9 cellular contexts compared by ENCODE assay signal in the genomic region with DNA sequence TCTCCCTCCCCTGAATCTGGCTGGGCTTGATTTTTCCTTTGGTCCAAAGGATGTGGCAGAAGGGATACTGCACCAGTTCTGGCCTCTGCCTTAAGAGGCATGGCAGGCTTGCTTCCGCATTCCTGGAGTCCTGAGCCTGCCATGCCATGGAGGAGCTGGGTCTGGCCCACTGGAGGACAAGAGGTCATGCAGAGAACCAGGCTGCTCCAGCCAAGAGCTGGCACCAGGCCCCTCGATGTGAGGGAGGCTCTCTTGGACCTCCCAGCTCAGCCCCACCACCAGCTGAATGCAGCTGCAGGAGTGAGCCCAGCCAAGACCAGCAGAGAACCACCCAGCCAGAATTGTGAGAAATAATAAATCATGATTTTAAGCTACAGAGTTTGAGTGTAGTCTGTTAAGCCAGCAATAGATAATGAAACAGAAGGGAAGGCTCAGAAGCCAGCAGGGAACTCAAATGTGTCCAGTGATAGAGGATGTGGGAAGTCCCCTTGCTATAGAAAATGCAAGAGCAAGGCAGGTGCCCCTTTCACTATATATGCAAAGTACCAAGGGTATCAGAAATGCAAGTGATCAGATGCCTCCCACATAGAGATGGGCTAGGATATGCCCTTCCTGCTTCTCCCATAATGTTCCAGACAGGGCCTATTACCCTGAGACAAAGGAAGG.
DNase-seq lines count a peak whose midpoint lies in the region; ATAC-seq and TF ChIP-seq lines count a peak whose summit lies in the region.
"Had no signal": no experiment of that assay in that cellular context is flagged by ENCODE, and none has a peak within 500 bp of the region (broad histone marks: within the 10 kb centered on the region; RNA-seq: fewer than 3 reads in every experiment).

No MANE protein-coding gene starts in this region.

- peak; percentile 30 for ATAC-seq in GM18520 (IDR thresholded peaks at IDR 0.05; ENCODE audit: unreplicated experiment)
- ATAC-seq in GM23338: peak; percentile 28; the same call in 2 of the 3 replicates
- no peak for ATAC-seq in T-helper 17 cell

- H3K27ac Mint-ChIP-seq in GM23338 (no peak overlapping the region; the same call in 1 of the 2 replicates), T-helper 17 cell (peak overlapping the region; percentile 94), nephron (peak overlapping the region in 2 of 3 experiments; percentile 24 to 60)

- no peaks in the 10 kb centered on the region for H3K79me2 ChIP-seq in GM23338 (replicated peaks; ENCODE audit: insufficient read depth)

- H3K9me3 ChIP-seq in T-helper 17 cell (ENCODE audit: control insufficient read depth, low read length, poor library complexity, severe bottlenecking) (no peaks in the 10 kb centered on the region), prostate gland (no peaks in the 10 kb centered on the region)
- H3K9me3 ChIP-seq: ascending aorta had no signal

- H3K4me1 Mint-ChIP-seq in GM23338 (peaks cover 7% of the 10 kb centered on the region; the same call in 2 of the 3 replicates), T-helper 17 cell (peaks cover 45% of the 10 kb centered on the region), nephron (peaks cover 27% of the 10 kb centered on the region)

- DNase-seq in GM23338 (ENCODE audit: low spot score) (no peak), T-helper 17 cell (no peak), NCI-H226 (no peak), prostate gland (ENCODE audit: low spot score) (no peak), OCI-M2 (lab: John Stamatoyannopoulos, UW; ENCODE audit: unreplicated experiment) (no peak)
- DNase-seq: stimulated activated CD4-positive, alpha-beta T cell treated with anti-CD3 and anti-CD28 coated beads, Interleukin-2, amount 100 ng/mL, for 48 hours had no signal

- H3K4me3 Mint-ChIP-seq in GM23338 (no peak overlapping the region), T-helper 17 cell (peak overlapping the region; percentile 7), nephron (no peak overlapping the region)

- H3K4me3 ChIP-seq in GM23338 (no peak overlapping the region), prostate gland (no peak overlapping the region)
- H3K4me3 ChIP-seq: ascending aorta had no signal

- TF ChIP-seq POLR2A in prostate gland (IDR thresholded peaks at IDR 0.05): no peak

- no peaks in the 10 kb centered on the region for H3F3A ChIP-seq in GM23338 (replicated peaks; ENCODE audit: low read depth)

- H3K36me3 ChIP-seq in GM23338 (ENCODE audit: insufficient read depth) (no peaks in the 10 kb centered on the region), prostate gland (no peaks in the 10 kb centered on the region)
- H3K36me3 ChIP-seq: ascending aorta had no signal

- H3K27ac ChIP-seq in GM23338 (ENCODE audit: low read depth): no peak overlapping the region
- H3K27ac ChIP-seq in prostate gland: no peak overlapping the region
- H3K27ac ChIP-seq: ascending aorta had no signal

- no peaks in the 10 kb centered on the region for H4K20me1 ChIP-seq in GM23338 (replicated peaks; ENCODE audit: insufficient read depth)

- H3K4me2 ChIP-seq in GM23338: no peak overlapping the region

- no peak for TF ChIP-seq CTCF in GM23338 (conservative IDR thresholded peaks at IDR 0.05; ENCODE audit: low read depth in 2 of 2)
- TF ChIP-seq CTCF in nephron (IDR thresholded peaks at IDR 0.05; ENCODE audit: unreplicated experiment in 3 of 3): no peak
- TF ChIP-seq CTCF in prostate gland (IDR thresholded peaks at IDR 0.05): no peak

- H3K9me3 Mint-ChIP-seq in GM23338 (no peaks in the 10 kb centered on the region; the same call in 2 of the 3 replicates), nephron (no peaks in the 10 kb centered on the region)

- H3K36me3 Mint-ChIP-seq in GM23338 (ENCODE audit: low read depth) (no peaks in the 10 kb centered on the region), T-helper 17 cell (ENCODE audit: low read depth) (no peaks in the 10 kb centered on the region), nephron (ENCODE audit: low read depth) (no peaks in the 10 kb centered on the region)

- 55% methylated on average over 2 of the region's 2 CpGs for WGBS in prostate gland

- no peaks in the 10 kb centered on the region for H3K9me2 ChIP-seq in GM23338 (ENCODE audit: insufficient read depth)

- H3K4me1 ChIP-seq in GM23338 (ENCODE audit: insufficient read depth) (no peaks in the 10 kb centered on the region; the same call in 1 of the 2 replicates), prostate gland (replicated peaks) (no peaks in the 10 kb centered on the region)

- 0 out of 2 replicates have a peak overlapping the region, but pooled peaks have one; percentile 28 for H2AFZ ChIP-seq in GM23338

- H3K27me3 ChIP-seq in GM23338 (ENCODE audit: insufficient read depth) (no peaks in the 10 kb centered on the region), prostate gland (replicated peaks; ENCODE audit: insufficient read depth) (no peaks in the 10 kb centered on the region)
- H3K27me3 ChIP-seq: ascending aorta had no signal

- H3K27me3 Mint-ChIP-seq in GM23338 (ENCODE audit: insufficient read depth, low read depth, poor library complexity) (no peaks in the 10 kb centered on the region), T-helper 17 cell (no peaks in the 10 kb centered on the region), nephron (ENCODE audit: low read depth) (peaks cover 18% of the 10 kb centered on the region)

- intact Hi-C loops in prostate gland (cut with DNase I): loop anchor here (10.0 kb wide), 1 partner anchor 226 kb away; no protein-coding TSS in a partner anchor

TF ChIP-seq in GM23338, 12 proteins besides CTCF, POLR2A, EP300 and RAD21 (continues in another document):
- TF ChIP-seq EZH2phosphoT487 (IDR thresholded peaks at IDR 0.05; ENCODE audit: unreplicated experiment) (no peak), CREB1 (CRISPR knock-in tag; IDR thresholded peaks at IDR 0.05; ENCODE audit: low read depth) (no peak), EZH2 (IDR thresholded peaks at IDR 0.05; ENCODE audit: low read depth, unreplicated experiment) (no peak), JUNB (IDR thresholded peaks at IDR 0.05; ENCODE audit: unreplicated experiment) (no peak), ZNF331 (CRISPR knock-in tag; IDR thresholded peaks at IDR 0.05; ENCODE audit: low read depth) (no peak), ZNF114 (CRISPR knock-in tag; IDR thresholded peaks at IDR 0.05) (no peak), POLR2AphosphoS5 (IDR thresholded peaks at IDR 0.05; ENCODE audit: low read depth) (no peak), STAT1 (IDR thresholded peaks at IDR 0.05; ENCODE audit: unreplicated experiment) (no peak)
- TF ChIP-seq, protein P1, sequence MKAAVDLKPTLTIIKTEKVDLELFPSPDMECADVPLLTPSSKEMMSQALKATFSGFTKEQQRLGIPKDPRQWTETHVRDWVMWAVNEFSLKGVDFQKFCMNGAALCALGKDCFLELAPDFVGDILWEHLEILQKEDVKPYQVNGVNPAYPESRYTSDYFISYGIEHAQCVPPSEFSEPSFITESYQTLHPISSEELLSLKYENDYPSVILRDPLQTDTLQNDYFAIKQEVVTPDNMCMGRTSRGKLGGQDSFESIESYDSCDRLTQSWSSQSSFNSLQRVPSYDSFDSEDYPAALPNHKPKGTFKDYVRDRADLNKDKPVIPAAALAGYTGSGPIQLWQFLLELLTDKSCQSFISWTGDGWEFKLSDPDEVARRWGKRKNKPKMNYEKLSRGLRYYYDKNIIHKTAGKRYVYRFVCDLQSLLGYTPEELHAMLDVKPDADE (IDR thresholded peaks at IDR 0.05): no peak
